Comparison of ENCODE assay signal across 8 cellular contexts in the genomic region with DNA sequence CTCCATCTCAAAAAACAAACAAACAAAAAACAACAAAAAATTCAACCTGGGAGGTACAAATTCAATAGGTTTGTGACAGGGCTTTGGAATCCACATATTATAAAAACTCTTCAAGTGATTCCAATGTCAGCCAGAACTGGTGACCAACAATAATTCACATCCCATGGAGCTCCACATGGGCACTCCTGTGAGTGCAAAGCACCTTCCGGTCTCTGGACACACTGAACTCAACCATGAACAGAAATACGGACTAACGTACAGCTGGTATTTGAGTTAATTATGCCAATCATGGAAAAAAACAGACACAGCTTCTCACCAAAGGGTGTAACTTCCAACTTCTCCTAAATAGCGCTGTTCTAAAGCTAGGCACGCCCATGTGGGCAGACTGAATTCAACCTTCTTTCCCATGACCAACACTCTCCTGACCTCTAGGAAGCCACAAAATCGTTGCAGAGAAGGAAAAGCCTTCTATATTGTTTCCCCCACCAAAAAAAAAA.
DNase-seq lines count a peak whose midpoint lies in the region; ATAC-seq and TF ChIP-seq lines count a peak whose summit lies in the region.
"Not testable (repeated sequence)": the region's sequence is repeated elsewhere in the genome, so short reads cannot be mapped to it uniquely, and the experiment has no call there.

No MANE protein-coding gene starts in this region.

- H2BK12ac ChIP-seq in neuronal stem cell (ENCODE audit: low read length): not testable (repeated sequence)

- peak overlapping the region; percentile 79; the same call in 1 of the 2 replicates for H3K4me3 ChIP-seq in H7 (ENCODE audit: insufficient read depth, low read depth, low read length)
- peak overlapping the region; percentile 71 for H3K4me3 ChIP-seq in WI38 (ENCODE audit: low read depth, low read length)
- peak overlapping the region; percentile 63 to 66 for H3K4me3 ChIP-seq in cardiac fibroblast (replicated peaks in 1 of 2; ENCODE audit: low read depth in 2 of 2, low read length in 2 of 2)
- peak overlapping the region; percentile 82 for H3K4me3 ChIP-seq in right cardiac atrium (ENCODE audit: low read length)
- peak overlapping the region in 1 of 2 donors; percentile 59 for H3K4me3 ChIP-seq in neuronal stem cell (ENCODE audit: low read length in 2 of 2)
- H3K4me3 ChIP-seq in upper lobe of right lung: peak overlapping the region; percentile 74

- H2BK5ac ChIP-seq in neuronal stem cell (ENCODE audit: low read length): not testable (repeated sequence)

- not testable (repeated sequence) for H3K9ac ChIP-seq in neuronal stem cell (ENCODE audit: low read depth, low read length, poor library complexity)

- WGBS in right cardiac atrium: 3% methylated on average over 4 of the region's 6 CpGs
- no CpG with 5 or more reads among the region's 6 CpGs for WGBS in neuronal stem cell (ENCODE audit: extremely low coverage in 2 of 2, insufficient read length in 2 of 2, insufficient replicate concordance in 1 of 2), 2 donors

- H3K4me2 ChIP-seq in neuronal stem cell (ENCODE audit: insufficient read depth, low read length, poor library complexity, severe bottlenecking): not testable (repeated sequence)

- H3K14ac ChIP-seq in neuronal stem cell (ENCODE audit: low read length): not testable (repeated sequence)

- H3K36me3 ChIP-seq in H7 (replicated peaks; ENCODE audit: control insufficient read depth, insufficient read depth, low read length); neuronal stem cell (replicated peaks in 1 of 2; ENCODE audit: control insufficient read depth in 2 of 2, insufficient read depth in 2 of 2, low read length in 2 of 2); upper lobe of right lung: not testable (repeated sequence)

- H3K4me1 ChIP-seq in right cardiac atrium (ENCODE audit: control insufficient read depth, insufficient read depth, low read length); neuronal stem cell (ENCODE audit: control insufficient read depth in 2 of 2, insufficient read depth in 1 of 2, low read depth in 1 of 2, low read length in 2 of 2); upper lobe of right lung: not testable (repeated sequence)

- H3K9me3 ChIP-seq in right cardiac atrium (ENCODE audit: control insufficient read depth, low read length); neuronal stem cell (replicated peaks in 1 of 2; ENCODE audit: control insufficient read depth in 2 of 2, insufficient read depth in 1 of 2, low read depth in 1 of 2, low read length in 2 of 2); upper lobe of right lung: not testable (repeated sequence)

- H4K8ac ChIP-seq in neuronal stem cell (ENCODE audit: low read depth, low read length): not testable (repeated sequence)

- not testable (repeated sequence) for H2BK120ac ChIP-seq in neuronal stem cell (ENCODE audit: low read depth, low read length)

- ATAC-seq in GM18502 (IDR thresholded peaks at IDR 0.05; ENCODE audit: poor library complexity, unreplicated experiment): peak; percentile 40
- ATAC-seq in HG03469 (IDR thresholded peaks at IDR 0.05; ENCODE audit: unreplicated experiment): peak; percentile 16
- peak; percentile 88 to 91 for ATAC-seq in right cardiac atrium
- ATAC-seq in upper lobe of right lung: peak; percentile 88

- H4K91ac ChIP-seq in neuronal stem cell (ENCODE audit: low read depth, low read length, poor library complexity): not testable (repeated sequence)

- H2AK5ac ChIP-seq in neuronal stem cell (ENCODE audit: low read depth, low read length): not testable (repeated sequence)

- H2BK15ac ChIP-seq in neuronal stem cell (ENCODE audit: low read length): not testable (repeated sequence)

- H3K4ac ChIP-seq in neuronal stem cell (ENCODE audit: low read length): not testable (repeated sequence)

- intact Hi-C loops in right cardiac atrium (cut with DNase I); upper lobe of right lung (cut with DNase I): not testable (repeated sequence)

- not testable (repeated sequence) for TF ChIP-seq CTCF in WI38 (IDR thresholded peaks at IDR 0.05; ENCODE audit: low read depth, low read length); cardiac fibroblast (IDR thresholded peaks at IDR 0.05; ENCODE audit: low read depth, low read length); upper lobe of right lung (IDR thresholded peaks at IDR 0.05)

- DNase-seq in H7; cardiac fibroblast (ENCODE audit: low read depth in 2 of 2); right cardiac atrium; neuronal stem cell (ENCODE audit: low spot score); upper lobe of right lung: not testable (repeated sequence)

- not testable (repeated sequence) for H3K79me1 ChIP-seq in neuronal stem cell (ENCODE audit: low read depth, low read length)

- not testable (repeated sequence) for H3K18ac ChIP-seq in neuronal stem cell (ENCODE audit: low read length)

- not testable (repeated sequence) for H3K27me3 ChIP-seq in H7 (ENCODE audit: control insufficient read depth, insufficient read depth, low read length); right cardiac atrium (ENCODE audit: control insufficient read depth, insufficient read depth); neuronal stem cell (ENCODE audit: control insufficient read depth in 3 of 3, insufficient read depth in 3 of 3, low read depth in 1 of 3, low read length in 3 of 3); upper lobe of right lung

- H2AFZ ChIP-seq in neuronal stem cell (ENCODE audit: low read length): peak overlapping the region; percentile 83

- H3K27ac ChIP-seq in right cardiac atrium (ENCODE audit: low read length); neuronal stem cell (replicated peaks; ENCODE audit: low read length): not testable (repeated sequence)
- H3K27ac ChIP-seq in upper lobe of right lung: peak overlapping the region; percentile 93

- not testable (repeated sequence) for H3K23ac ChIP-seq in neuronal stem cell (ENCODE audit: low read depth, low read length, poor library complexity)

Comparison
In these comparisons a context has a peak if more than half of its experiments do, and no peak if none do; other contexts are left out.
1. ATAC-seq: peak in every context shown above with its lines; median percentile 90 in right cardiac atrium; 88 in upper lobe of right lung; 40 in GM18502; 16 in HG03469.